ENCODE assay signal across 26 cellular contexts in the genomic region with DNA sequence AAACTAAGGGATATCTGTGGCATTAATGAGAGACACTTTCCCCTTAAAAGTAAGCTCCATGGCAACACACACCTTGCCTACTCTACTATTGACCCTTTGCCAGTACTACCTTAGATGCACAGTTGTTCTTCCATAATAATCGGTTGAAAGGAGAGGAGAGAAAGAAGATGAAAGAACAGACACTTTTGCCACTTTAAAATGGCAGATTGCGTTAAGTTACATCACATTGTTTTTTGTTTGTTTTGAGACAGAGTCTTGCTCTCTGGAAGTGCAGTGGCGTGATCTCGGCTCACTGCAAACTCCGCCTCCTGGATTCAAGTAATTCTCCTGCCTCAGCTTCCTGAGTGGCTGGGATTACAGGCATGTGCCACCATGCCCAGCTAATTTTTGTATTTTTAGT.
DNase-seq lines count a peak whose midpoint lies in the region; ATAC-seq, FAIRE-seq and TF ChIP-seq lines count a peak whose summit lies in the region.
"Had no signal": no experiment of that assay in that cellular context is flagged by ENCODE, and none has a peak within 500 bp of the region (broad histone marks: within the 10 kb centered on the region; RNA-seq: fewer than 3 reads in every experiment).

No MANE protein-coding gene starts in this region.

- H3K79me2 ChIP-seq in K562 (ENCODE audit: control insufficient read depth, insufficient read depth, low read length), result no peaks in the 10 kb centered on the region

- H3K4me1 Mint-ChIP-seq in stimulated activated naive CD8-positive, alpha-beta T cell treated with anti-CD3 and anti-CD28 coated beads, Interleukin-15, amount 100 ng/mL, for 72 hours, result peaks cover 6% of the 10 kb centered on the region
- H3K4me1 Mint-ChIP-seq in neural crest cell, result peaks cover 34% of the 10 kb centered on the region
- H3K4me1 Mint-ChIP-seq: CD14-positive monocyte; CD8-positive, alpha-beta memory T cell had no signal

- no peaks in the 10 kb centered on the region for H3K9me1 ChIP-seq in K562 (ENCODE audit: control insufficient read depth, insufficient read depth, low read length)

- H2AFZ ChIP-seq in K562 (ENCODE audit: low read depth, low read length), result no peak overlapping the region

- TF ChIP-seq RAD21 in K562 (CRISPR knock-in tag; conservative IDR thresholded peaks at IDR 0.05 in 1 of 2, IDR thresholded peaks at IDR 0.05 in 1 of 2), result no peak

- no peak for ATAC-seq in stimulated activated naive CD8-positive, alpha-beta T cell treated with anti-CD3 and anti-CD28 coated beads, Interleukin-15, amount 100 ng/mL, for 72 hours
- no peak for ATAC-seq in stimulated activated naive CD8-positive, alpha-beta T cell treated with anti-CD3 and anti-CD28 coated beads, Interleukin-15, Interleukin-2, amounts not matched to agents 100 U/mL and 50 U/mL, for 24 hours
- ATAC-seq in K562, result no peak
- ATAC-seq in HG03025 (IDR thresholded peaks at IDR 0.05; ENCODE audit: low FRiP score, unreplicated experiment), result no peak
- ATAC-seq: GM12878 had no signal

- no peaks in the 10 kb centered on the region for H3K36me3 Mint-ChIP-seq in neural crest cell (ENCODE audit: low read depth)

- H3K4me3 ChIP-seq in K562, result no peak overlapping the region
- H3K4me3 ChIP-seq: BLaER1, GM12878 had no signal

- no peak overlapping the region for H3K27ac ChIP-seq in K562 (ENCODE audit: extremely low read depth, low read depth, low read length)
- H3K27ac ChIP-seq: BLaER1 had no signal

- no peak for FAIRE-seq in K562 (lab: Jason Lieb, UNC)
- FAIRE-seq: A204.1, GM12878, GM12892, GM18507 had no signal

- intact Hi-C loops in K562 (cut with micrococcal nuclease), result no loop called here

- H3K27me3 ChIP-seq in K562 (ENCODE audit: control insufficient read depth in 2 of 2, insufficient read depth in 2 of 2, low read length in 2 of 2), result no peaks in the 10 kb centered on the region
- H3K27me3 ChIP-seq: BE2C, BLaER1 had no signal

- no peaks in the 10 kb centered on the region for H3K27me3 Mint-ChIP-seq in stimulated activated naive CD8-positive, alpha-beta T cell treated with anti-CD3 and anti-CD28 coated beads, Interleukin-15, amount 100 ng/mL, for 72 hours
- no peaks in the 10 kb centered on the region for H3K27me3 Mint-ChIP-seq in neural crest cell (ENCODE audit: low read depth)
- H3K27me3 Mint-ChIP-seq: CD4-positive, alpha-beta memory T cell; CD4-positive, CD25-positive, alpha-beta regulatory T cell; CD8-positive, alpha-beta memory T cell had no signal

- H3K9ac ChIP-seq in K562 (ENCODE audit: insufficient read depth in 1 of 2, low read depth in 2 of 2, low read length in 2 of 2), result no peak overlapping the region
- H3K9ac ChIP-seq: BLaER1 had no signal

- no peak overlapping the region for H3K4me3 Mint-ChIP-seq in stimulated activated naive CD8-positive, alpha-beta T cell treated with anti-CD3 and anti-CD28 coated beads, Interleukin-15, amount 100 ng/mL, for 72 hours
- no peak overlapping the region for H3K4me3 Mint-ChIP-seq in neural crest cell
- H3K4me3 Mint-ChIP-seq: CD14-positive monocyte; CD4-positive, alpha-beta memory T cell; CD4-positive, CD25-positive, alpha-beta regulatory T cell; CD8-positive, alpha-beta memory T cell had no signal

- CTCF ChIA-PET in K562 (lab: Yijun Ruan, JAX; ENCODE audit: low intra/inter-chr PET ratio), result no interaction called here

- no peaks in the 10 kb centered on the region for H4K20me1 ChIP-seq in K562 (replicated peaks; ENCODE audit: control insufficient read depth, insufficient read depth, low read length)
- H4K20me1 ChIP-seq: BLaER1 had no signal

- TF ChIP-seq CTCF in K562 (IDR thresholded peaks at IDR 0.05 in 2 of 3, conservative IDR thresholded peaks at IDR 0.05 in 1 of 3; ENCODE audit: insufficient read depth in 2 of 3, low read depth in 1 of 3, low read length in 3 of 3), result no peak
- TF ChIP-seq CTCF in neural crest cell (conservative IDR thresholded peaks at IDR 0.05), result no peak

- TF ChIP-seq POLR2A in K562 (conservative IDR thresholded peaks at IDR 0.05), result no peak

- BruUV-seq in K562 (replicated peaks; lab: Mats Ljungman, UMichigan), result no TSS peak

- WGBS in K562 (ENCODE audit: insufficient coverage, low coverage, missing lambda C conversion rate), result 69% methylated on average over 5 of the region's 5 CpGs

- no peak for TF ChIP-seq EP300 in K562 (IDR thresholded peaks at IDR 0.05; ENCODE audit: low read length)

- H3K4me2 ChIP-seq in K562 (ENCODE audit: insufficient read depth, low read length), result no peak overlapping the region
- H3K4me2 ChIP-seq: BLaER1 had no signal

- in situ Hi-C loops in K562 (cut with MboI), result no loop called here

- H3K9me3 ChIP-seq in K562 (replicated peaks; ENCODE audit: control insufficient read depth, insufficient read depth, low read depth, low read length), result no peaks in the 10 kb centered on the region
- H3K9me3 ChIP-seq: BE2C, BLaER1 had no signal

- POLR2A ChIA-PET in K562 (lab: Yijun Ruan, JAX), result interaction anchor here (1.5 kb wide), 1 partner anchor 9 kb away, joined by 5 read pairs; no protein-coding TSS in a partner anchor

- no peaks in the 10 kb centered on the region; the same call in 2 of the 3 replicates for H3K36me3 ChIP-seq in K562 (ENCODE audit: control insufficient read depth, insufficient read depth, low read length)
- H3K36me3 ChIP-seq: BE2C, BLaER1 had no signal

- no peak for DNase-seq in stimulated activated naive CD8-positive, alpha-beta T cell treated with anti-CD3 and anti-CD28 coated beads, Interleukin-15, amount 100 ng/mL, for 72 hours
- no peak for DNase-seq in stimulated activated naive CD8-positive, alpha-beta T cell treated with anti-CD3 and anti-CD28 coated beads, Interleukin-15, Interleukin-2, amounts not matched to agents 100 U/mL and 50 U/mL, for 24 hours
- no peak for DNase-seq in K562 (ENCODE audit: extremely low read depth in 1 of 4, low spot score in 3 of 4)
- no peak for DNase-seq in neural crest cell (ENCODE audit: low read depth, low spot score)
- DNase-seq in COR-L47 (lab: John Stamatoyannopoulos, UW), result no peak
- DNase-seq: 8988T; ACHN; BE2C; C1 segment of cervical spinal cord; CD4-positive, alpha-beta memory T cell; CD4-positive, CD25-positive, alpha-beta regulatory T cell; CD8-positive, alpha-beta memory T cell; DMS 273 treated with DMSO at 0.1 percent for 48 hours; DMS153; DMS53; DMS79; DND-41; EL; GDM1 had no signal

- peak overlapping the region; percentile 15 to 59 for H3K27ac Mint-ChIP-seq in stimulated activated naive CD8-positive, alpha-beta T cell treated with anti-CD3 and anti-CD28 coated beads, Interleukin-15, amount 100 ng/mL, for 72 hours
- peak overlapping the region; percentile 80 for H3K27ac Mint-ChIP-seq in neural crest cell (ENCODE audit: unreplicated experiment)
- H3K27ac Mint-ChIP-seq: CD4-positive, alpha-beta memory T cell had no signal

- no peaks in the 10 kb centered on the region for H3K4me1 ChIP-seq in K562 (replicated peaks in 1 of 2; ENCODE audit: control insufficient read depth in 2 of 2, insufficient read depth in 2 of 2, low read length in 2 of 2)
- H3K4me1 ChIP-seq: BE2C, BLaER1 had no signal

- H3K9me3 Mint-ChIP-seq in stimulated activated naive CD8-positive, alpha-beta T cell treated with anti-CD3 and anti-CD28 coated beads, Interleukin-15, amount 100 ng/mL, for 72 hours, result no peaks in the 10 kb centered on the region
- H3K9me3 Mint-ChIP-seq in neural crest cell, result peaks cover 2% of the 10 kb centered on the region
- H3K9me3 Mint-ChIP-seq: CD4-positive, alpha-beta memory T cell; CD4-positive, CD25-positive, alpha-beta regulatory T cell; CD8-positive, alpha-beta memory T cell had no signal

TF ChIP-seq in K562, 482 proteins besides CTCF, POLR2A, EP300 and RAD21:
- TF ChIP-seq GTF2E2 (tag; IDR thresholded peaks at IDR 0.05), result no peak
- no peak for TF ChIP-seq ZNF586 (CRISPR knock-in tag; conservative IDR thresholded peaks at IDR 0.05)
- no peak for TF ChIP-seq TSC22D4 (tag; IDR thresholded peaks at IDR 0.05)
- no peak for TF ChIP-seq RBM34 (IDR thresholded peaks at IDR 0.05; ENCODE audit: borderline replicate concordance, insufficient read depth, low read length)
- TF ChIP-seq MYNN (IDR thresholded peaks at IDR 0.05), result no peak
- TF ChIP-seq MYNN (CRISPR knock-in tag; IDR thresholded peaks at IDR 0.05), result no peak
- no peak for TF ChIP-seq NCOR1 (IDR thresholded peaks at IDR 0.05)
- TF ChIP-seq CEBPG (CRISPR knock-in tag; IDR thresholded peaks at IDR 0.05), result peak; percentile 55
- TF ChIP-seq CEBPG (tag; conservative IDR thresholded peaks at IDR 0.05 in 1 of 2, IDR thresholded peaks at IDR 0.05 in 1 of 2), result peak in 1 of 2 experiments; percentile 87; a peak in 2 of 4 replicates
- peak; percentile 18; the same call in 1 of the 2 replicates for TF ChIP-seq ATF7 (IDR thresholded peaks at IDR 0.05)
- peak; percentile 38; the same call in 1 of the 2 replicates for TF ChIP-seq SREBF1 (IDR thresholded peaks at IDR 0.05; ENCODE audit: borderline replicate concordance, low read depth, low read length)
- TF ChIP-seq TRIM24 (IDR thresholded peaks at IDR 0.05), result peak in 1 of 2 experiments; percentile 54; a peak in 1 of 4 replicates
